Comparison of ENCODE assay signal across 18 cellular contexts in genomic region chr7:113917840-113918239, GRCh38. TPM values are rescaled to one million over a fixed set of nuclear protein-coding genes. Genes with fewer than 3 reads are reported as not detected.
DNase-seq lines count a peak whose midpoint lies in the region; ATAC-seq and TF ChIP-seq lines count a peak whose summit lies in the region.
"Had no signal": no experiment of that assay in that cellular context is flagged by ENCODE, and none has a peak within 500 bp of the region (broad histone marks: within the 10 kb centered on the region; RNA-seq: fewer than 3 reads in every experiment).

No MANE protein-coding gene starts in this region.

- no peak for TF ChIP-seq POLR2A in gastrocnemius medialis (IDR thresholded peaks at IDR 0.05)

- in situ Hi-C loops in gastrocnemius medialis (cut with MboI; ENCODE audit: low sequenced_read_pairs in 4 of 4) = loop anchor here in 1 of 4 donors (25.0 kb wide), 1 partner anchor 494 kb away; the partner anchor contains the start of gene FOXP2

- H3K27ac ChIP-seq in cardiac muscle cell = peak overlapping the region; percentile 82
- no peak overlapping the region for H3K27ac ChIP-seq in right cardiac atrium (ENCODE audit: low read length)
- peak overlapping the region; percentile 87 to 90 (median 89) for H3K27ac ChIP-seq in gastrocnemius medialis

- H3K4me1 ChIP-seq in cardiac muscle cell (ENCODE audit: low read depth) (peaks cover 24% of the 10 kb centered on the region), right cardiac atrium (ENCODE audit: control insufficient read depth, insufficient read depth, low read length) (no peaks in the 10 kb centered on the region), gastrocnemius medialis (peaks cover 6 to 16% of the 10 kb centered on the region in 2 donors)
- H3K4me1 ChIP-seq: BE2C, HAP-1 had no signal

- H3K4me3 ChIP-seq in cardiac muscle cell (peak overlapping the region; percentile 48), right cardiac atrium (ENCODE audit: low read length) (peak overlapping the region; percentile 63), gastrocnemius medialis (peak overlapping the region; percentile 49 to 67 (median 63))
- H3K4me3 ChIP-seq: HAP-1 had no signal

- peak; percentile 61 to 64 for ATAC-seq in left cardiac atrium
- peak in 1 of 2 donors; percentile 62 for ATAC-seq in right cardiac atrium
- peak; percentile 28 to 34 for ATAC-seq in gastrocnemius medialis
- ATAC-seq in GM21619 (IDR thresholded peaks at IDR 0.05; ENCODE audit: unreplicated experiment) = no peak

- WGBS in right cardiac atrium = 30% methylated on average over 1 of the region's 1 CpG

- H3K27me3 ChIP-seq in cardiac muscle cell = no peaks in the 10 kb centered on the region
- H3K27me3 ChIP-seq in right cardiac atrium (ENCODE audit: control insufficient read depth, insufficient read depth) = no peaks in the 10 kb centered on the region
- H3K27me3 ChIP-seq in gastrocnemius medialis = no peaks in the 10 kb centered on the region
- H3K27me3 ChIP-seq: BE2C had no signal

- H3K9me3 ChIP-seq in cardiac muscle cell (ENCODE audit: low read depth) (no peaks in the 10 kb centered on the region), right cardiac atrium (ENCODE audit: control insufficient read depth, low read length) (no peaks in the 10 kb centered on the region), gastrocnemius medialis (no peaks in the 10 kb centered on the region)
- H3K9me3 ChIP-seq: BE2C, HAP-1 had no signal

- no peak for DNase-seq in cardiac muscle cell (ENCODE audit: low read depth in 1 of 2, low spot score in 1 of 2)
- DNase-seq in left cardiac atrium = no peak
- DNase-seq in right cardiac atrium = no peak
- DNase-seq in gastrocnemius medialis = no peak
- no peak for DNase-seq in NCI-H1930 (lab: John Stamatoyannopoulos, UW)
- DNase-seq in superior temporal gyrus (ENCODE audit: extremely low spot score) = no peak
- DNase-seq in activated CD4-positive, alpha-beta T cell treated with anti-CD3 and anti-CD28 coated beads, Interleukin-2, amount 50 U/mL, for 4 hours = no peak
- DNase-seq: ACHN; BE2C; C1 segment of cervical spinal cord; CD4-positive, CD25-positive, alpha-beta regulatory T cell; CD8-positive, alpha-beta memory T cell; COR-L47; DMS 273 treated with DMSO at 0.1 percent for 48 hours had no signal

- intact Hi-C loops in left cardiac atrium (cut with DNase I) = loop anchor here in 1 of 2 donors (5.0 kb wide), 2 partner anchors 126 to 146 kb away; no protein-coding TSS in a partner anchor
- intact Hi-C loops in right cardiac atrium (cut with DNase I) = loop anchor here in 1 of 4 donors (10.0 kb wide), 1 partner anchor 283 kb away; no protein-coding TSS in a partner anchor
- intact Hi-C loops in gastrocnemius medialis (cut with DNase I; ENCODE audit: low total_unique reads) = loop anchor here (2.0 to 10.0 kb wide), 4 partner anchors 43 to 497 kb away; partner anchors contain the start of gene FOXP2

- TF ChIP-seq CTCF in cardiac muscle cell (IDR thresholded peaks at IDR 0.05; ENCODE audit: low read depth, low read length) (no peak), gastrocnemius medialis (IDR thresholded peaks at IDR 0.05 in 4 of 5, conservative IDR thresholded peaks at IDR 0.05 in 1 of 5) (no peak)

- H3K36me3 ChIP-seq in cardiac muscle cell (no peaks in the 10 kb centered on the region), gastrocnemius medialis (no peaks in the 10 kb centered on the region)
- H3K36me3 ChIP-seq: BE2C, HAP-1 had no signal

RNA-seq across cellular contexts. Expression of gene PPP1R3A, which starts 1.0 kb away (rescaled TPM):
- total RNA-seq in cardiac muscle cell (19.4 and 24.2 TPM in 2 replicates), left cardiac atrium (10 to 100 TPM; 54.1 to 61.4 TPM), right cardiac atrium (100 to 1,000 TPM in 2 of 4 donors, 10 to 100 TPM in 2; 79.5 to 120 (median 97.5) TPM), gastrocnemius medialis (10 to 100 TPM; 21.6 to 57.6 (median 47.4) TPM)
- polyA plus RNA-seq in cardiac muscle cell (16.2 and 17.5 TPM in 2 replicates), right cardiac atrium (39.0 TPM)
- total RNA-seq: CD4-positive, CD25-positive, alpha-beta regulatory T cell; CD8-positive, alpha-beta memory T cell; H4; HT-29 had no signal
- polyA plus RNA-seq: CD4-positive, CD25-positive, alpha-beta regulatory T cell; CD8-positive, alpha-beta memory T cell had no signal
